In genomic region chr3:195034101-195034500, GRCh38 we compare ENCODE assay signal across 1 cellular context.
TF ChIP-seq lines count a peak whose summit lies in the region.

No MANE protein-coding gene starts in this region.

TF ChIP-seq in A549, 52 proteins besides CTCF, POLR2A, EP300 and RAD21 (continued from another document):
- TF ChIP-seq HES2 (IDR thresholded peaks at IDR 0.05) (no peak), RFX5 (IDR thresholded peaks at IDR 0.05) (no peak)
